34 cellular contexts compared by ENCODE assay signal in genomic region chr12:27164330-27165045, GRCh38.
DNase-seq lines count a peak whose midpoint lies in the region; ATAC-seq and TF ChIP-seq lines count a peak whose summit lies in the region.
"Had no signal": no experiment of that assay in that cellular context is flagged by ENCODE, and none has a peak within 500 bp of the region (broad histone marks: within the 10 kb centered on the region; RNA-seq: fewer than 3 reads in every experiment).

No MANE protein-coding gene starts in this region.

- H3K4me3 ChIP-seq in mucosa of descending colon (no peak overlapping the region), heart left ventricle (no peak overlapping the region), upper lobe of left lung (no peak overlapping the region)
- H3K4me3 ChIP-seq: A549, left lung, Peyer's patch, psoas muscle, sigmoid colon, testis, vagina had no signal

- WGBS in heart left ventricle, 4 donors, result 90 to 92% (median 91%) methylated on average over 2 of the region's 2 CpGs
- 85 to 90% methylated on average over 2 of the region's 2 CpGs for WGBS in upper lobe of left lung, 2 donors

- TF ChIP-seq CTCF in mucosa of descending colon (IDR thresholded peaks at IDR 0.05) (no peak), heart left ventricle (IDR thresholded peaks at IDR 0.05) (no peak), upper lobe of left lung (IDR thresholded peaks at IDR 0.05) (no peak)

- TF ChIP-seq POLR2A in heart left ventricle (IDR thresholded peaks at IDR 0.05) (no peak), upper lobe of left lung (IDR thresholded peaks at IDR 0.05) (no peak)

- H3K9me3 ChIP-seq in mucosa of descending colon (no peaks in the 10 kb centered on the region), heart left ventricle (peaks cover 0 to 13% (median 3%) of the 10 kb centered on the region in 12 donors), upper lobe of left lung (no peaks in the 10 kb centered on the region)
- H3K9me3 ChIP-seq: A549, Peyer's patch, psoas muscle, sigmoid colon, testis, vagina had no signal

- peak; percentile 53 for ATAC-seq in HG02678 (IDR thresholded peaks at IDR 0.05; ENCODE audit: unreplicated experiment)
- ATAC-seq in mucosa of descending colon, result peak; percentile 44
- ATAC-seq in HG02763 (IDR thresholded peaks at IDR 0.05; ENCODE audit: unreplicated experiment), result no peak
- no peak for ATAC-seq in heart left ventricle
- no peak for ATAC-seq in upper lobe of left lung (ENCODE audit: low FRiP score in 2 of 2)
- ATAC-seq: activated naive CD8-positive, alpha-beta T cell treated with anti-CD3 and anti-CD28 coated beads, Interleukin-2, amount 50 U/mL, for 24 hours; left lung; naive thymus-derived CD8-positive, alpha-beta T cell had no signal

- H3K4me1 ChIP-seq in mucosa of descending colon (ENCODE audit: low read depth), result no peaks in the 10 kb centered on the region
- no peaks in the 10 kb centered on the region for H3K4me1 ChIP-seq in heart left ventricle
- no peaks in the 10 kb centered on the region for H3K4me1 ChIP-seq in upper lobe of left lung
- H3K4me1 ChIP-seq: left lung, Peyer's patch, psoas muscle, sigmoid colon, testis, vagina had no signal

- H3K36me3 ChIP-seq in mucosa of descending colon (ENCODE audit: low read depth) (no peaks in the 10 kb centered on the region), heart left ventricle (no peaks in the 10 kb centered on the region), upper lobe of left lung (no peaks in the 10 kb centered on the region)
- H3K36me3 ChIP-seq: left lung, Peyer's patch, sigmoid colon, vagina had no signal

- intact Hi-C loops in mucosa of descending colon (cut with DNase I, micrococcal nuclease), result no loop called here
- intact Hi-C loops in heart left ventricle (cut with DNase I), result no loop called here

- H3K27ac ChIP-seq in heart left ventricle (no peak overlapping the region), upper lobe of left lung (no peak overlapping the region)
- H3K27ac ChIP-seq: A549, HL-60, left lung, psoas muscle, sigmoid colon, testis, vagina, VCaP had no signal

- H3K27me3 ChIP-seq in heart left ventricle (no peaks in the 10 kb centered on the region), upper lobe of left lung (no peaks in the 10 kb centered on the region)
- H3K27me3 ChIP-seq: left lung, Peyer's patch, sigmoid colon, testis, vagina had no signal

- TF ChIP-seq EP300 in upper lobe of left lung (IDR thresholded peaks at IDR 0.05), result no peak

- DNase-seq in DMS 273 treated with DMSO at 0.1 percent for 48 hours (lab: John Stamatoyannopoulos, UW) (peak; percentile 76), NCI-H524 treated with DMSO at 0.1 percent for 48 hours (lab: John Stamatoyannopoulos, UW) (peak; percentile 63), mucosa of descending colon (no peak), NCI-H1694 (lab: John Stamatoyannopoulos, UW) (no peak), heart left ventricle (no peak), upper lobe of left lung (no peak)
- DNase-seq: activated CD4-positive, alpha-beta T cell treated with anti-CD3 and anti-CD28 coated beads for 4 hours; activated naive CD8-positive, alpha-beta T cell treated with anti-CD3 and anti-CD28 coated beads, Interleukin-2, amount 50 U/mL, for 24 hours; activated T-cell treated with anti-CD3 and anti-CD28 coated beads, Interleukin-2, amount 50 U/mL, for 1 hour; AML-193; CD4-positive, alpha-beta memory T cell; central memory CD4-positive, alpha-beta T cell; hypothalamus; immature natural killer cell; left lung; naive thymus-derived CD8-positive, alpha-beta T cell; NCI-H1092 treated with DMSO at 0.1 percent for 48 hours; NCI-H2029 treated with DMSO at 0.1 percent for 48 hours; NCI-H446 treated with DMSO at 0.1 percent for 48 hours; occipital lobe; Peyer's patch; psoas muscle; SIG-M5; sigmoid colon; stimulated activated naive CD4-positive, alpha-beta T cell treated with Interleukin-2 at 50 U/mL for 16 hours; SW 1271; T-helper 9 cell; testis had no signal

Comparison
In these comparisons a context has a peak if more than half of its experiments do, and no peak if none do; other contexts are left out.
1. DNase-seq: peak in DMS 273 treated with DMSO at 0.1 percent for 48 hours (single experiment) and NCI-H524 treated with DMSO at 0.1 percent for 48 hours (single experiment); none in mucosa of descending colon (0 of 3), NCI-H1694 (single experiment), heart left ventricle (0 of 5) and upper lobe of left lung (0 of 2).
2. ATAC-seq: peak in HG02678 (single experiment) and mucosa of descending colon (single experiment); none in HG02763 (single experiment), heart left ventricle (0 of 4) and upper lobe of left lung (0 of 2).